Comparison of ENCODE assay signal across 1 cellular context in the genomic region with DNA sequence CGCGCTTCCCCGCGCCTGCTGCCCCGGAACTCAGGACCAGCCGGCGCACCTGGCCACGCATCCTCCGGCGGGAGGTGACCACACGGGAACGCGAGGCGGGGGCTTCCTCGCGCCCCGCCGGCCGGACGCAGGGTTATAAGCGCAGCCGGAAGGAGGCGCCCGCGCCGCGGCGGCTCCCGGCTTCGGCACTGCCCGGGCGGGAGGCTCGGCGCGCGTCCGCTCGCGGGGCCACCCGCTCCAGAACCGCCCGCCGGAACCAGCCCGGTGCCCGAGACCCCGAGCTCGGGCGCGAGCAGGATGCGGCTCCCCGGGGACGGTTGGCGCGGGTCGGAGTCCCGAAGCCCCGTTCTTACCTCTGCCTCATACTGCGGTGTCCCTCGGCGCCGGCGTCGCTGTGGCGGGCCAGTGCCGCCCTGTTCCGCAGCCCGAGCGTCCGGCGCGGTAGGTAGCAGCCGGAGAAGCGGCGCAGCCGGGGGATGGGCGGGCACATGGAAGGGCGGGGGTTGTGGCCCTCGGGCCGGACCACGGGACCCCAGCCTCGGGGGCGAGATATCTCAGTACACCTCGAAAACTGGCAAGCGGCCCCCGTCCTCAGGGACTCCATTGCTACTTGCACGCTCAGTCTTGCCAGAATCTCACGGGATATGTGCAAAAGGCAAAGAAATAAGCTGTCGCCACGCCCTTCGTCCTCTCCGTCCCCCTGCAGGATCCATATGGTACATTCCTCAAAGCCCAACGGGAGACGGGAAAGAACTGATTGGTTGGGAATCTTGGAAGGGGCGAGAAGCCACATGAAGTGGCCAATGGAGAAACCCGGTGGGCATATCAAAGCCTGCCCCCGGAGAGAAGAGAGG.
TF ChIP-seq lines count a peak whose summit lies in the region.

No MANE protein-coding gene starts in this region.

TF ChIP-seq in HCT116, 20 proteins besides CTCF, POLR2A, EP300 and RAD21 (continued from another document):
- TF ChIP-seq, protein P1, sequence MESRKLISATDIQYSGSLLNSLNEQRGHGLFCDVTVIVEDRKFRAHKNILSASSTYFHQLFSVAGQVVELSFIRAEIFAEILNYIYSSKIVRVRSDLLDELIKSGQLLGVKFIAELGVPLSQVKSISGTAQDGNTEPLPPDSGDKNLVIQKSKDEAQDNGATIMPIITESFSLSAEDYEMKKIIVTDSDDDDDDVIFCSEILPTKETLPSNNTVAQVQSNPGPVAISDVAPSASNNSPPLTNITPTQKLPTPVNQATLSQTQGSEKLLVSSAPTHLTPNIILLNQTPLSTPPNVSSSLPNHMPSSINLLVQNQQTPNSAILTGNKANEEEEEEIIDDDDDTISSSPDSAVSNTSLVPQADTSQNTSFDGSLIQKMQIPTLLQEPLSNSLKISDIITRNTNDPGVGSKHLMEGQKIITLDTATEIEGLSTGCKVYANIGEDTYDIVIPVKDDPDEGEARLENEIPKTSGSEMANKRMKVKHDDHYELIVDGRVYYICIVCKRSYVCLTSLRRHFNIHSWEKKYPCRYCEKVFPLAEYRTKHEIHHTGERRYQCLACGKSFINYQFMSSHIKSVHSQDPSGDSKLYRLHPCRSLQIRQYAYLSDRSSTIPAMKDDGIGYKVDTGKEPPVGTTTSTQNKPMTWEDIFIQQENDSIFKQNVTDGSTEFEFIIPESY (IDR thresholded peaks at IDR 0.05; ENCODE audit: extremely low read depth, insufficient replicate concordance, low read length), result no peak
- peak; percentile 49; the same call in 1 of the 2 replicates for TF ChIP-seq JUND (IDR thresholded peaks at IDR 0.05)
- TF ChIP-seq TCF7L2 (IDR thresholded peaks at IDR 0.05; ENCODE audit: borderline replicate concordance, extremely low read depth, insufficient read depth, insufficient read length), result peak; percentile 89
